Comparison of ENCODE assay signal across 15 cellular contexts in genomic region chr16:27602103-27602502, GRCh38. TPM values are rescaled to one million over a fixed set of nuclear protein-coding genes. Genes with fewer than 3 reads are reported as not detected.
DNase-seq lines count a peak whose midpoint lies in the region; ATAC-seq and TF ChIP-seq lines count a peak whose summit lies in the region.
"Had no signal": no experiment of that assay in that cellular context is flagged by ENCODE, and none has a peak within 500 bp of the region (broad histone marks: within the 10 kb centered on the region; RNA-seq: fewer than 3 reads in every experiment).

No MANE protein-coding gene starts in this region.

- H3K27ac ChIP-seq in ectodermal cell (ENCODE audit: insufficient read depth, low read depth, low read length, poor library complexity, severe bottlenecking): peak overlapping the region; percentile 2
- H3K27ac ChIP-seq in neuronal stem cell (replicated peaks; ENCODE audit: low read length): no peak overlapping the region
- no peak overlapping the region for H3K27ac ChIP-seq in stomach

- no peak overlapping the region for H3K4ac ChIP-seq in neuronal stem cell (ENCODE audit: low read length)

- peaks cover 6% of the 10 kb centered on the region for H3K36me3 Mint-ChIP-seq in T-helper 17 cell (ENCODE audit: low read depth)

- peak overlapping the region; percentile 16 for H2BK15ac ChIP-seq in neuronal stem cell (ENCODE audit: low read length)

- no peak overlapping the region for H3K9ac ChIP-seq in neuronal stem cell (ENCODE audit: low read depth, low read length, poor library complexity)

- H3K4me3 ChIP-seq in ectodermal cell (ENCODE audit: insufficient read depth, low read depth, low read length) (no peak overlapping the region), neuronal stem cell (ENCODE audit: low read length in 2 of 2) (no peak overlapping the region), stomach (no peak overlapping the region)
- H3K4me3 ChIP-seq: GM23338 had no signal

- no peak overlapping the region for H3K14ac ChIP-seq in neuronal stem cell (ENCODE audit: low read length)

- H3K36me3 ChIP-seq in ectodermal cell (ENCODE audit: control insufficient read depth, insufficient read depth, low read length) (no peaks in the 10 kb centered on the region), neuronal stem cell (replicated peaks in 1 of 2; ENCODE audit: control insufficient read depth in 2 of 2, insufficient read depth in 2 of 2, low read length in 2 of 2) (peaks cover 0 to 3% of the 10 kb centered on the region in 2 donors), stomach (peaks cover 0 to 16% (median 11%) of the 10 kb centered on the region in 4 donors)
- H3K36me3 ChIP-seq: BE2C had no signal

- H3K4me1 Mint-ChIP-seq in T-helper 17 cell: peaks cover 6% of the 10 kb centered on the region
- H3K4me1 Mint-ChIP-seq: CD8-positive, alpha-beta memory T cell had no signal

- peak overlapping the region; percentile 27 for H3K27ac Mint-ChIP-seq in T-helper 17 cell

- no peak overlapping the region for H4K91ac ChIP-seq in neuronal stem cell (ENCODE audit: low read depth, low read length, poor library complexity)

- H2AFZ ChIP-seq in neuronal stem cell (ENCODE audit: low read length): no peak overlapping the region
- H2AFZ ChIP-seq: GM23338 had no signal

- TF ChIP-seq POLR2A in stomach (IDR thresholded peaks at IDR 0.05): no peak

- no peak overlapping the region for H2BK120ac ChIP-seq in neuronal stem cell (ENCODE audit: low read depth, low read length)

- no peaks in the 10 kb centered on the region for H3K27me3 Mint-ChIP-seq in T-helper 17 cell
- H3K27me3 Mint-ChIP-seq: CD4-positive, CD25-positive, alpha-beta regulatory T cell had no signal

- no peak overlapping the region for H2BK12ac ChIP-seq in neuronal stem cell (ENCODE audit: low read length)

- no peaks in the 10 kb centered on the region for H3K9me3 ChIP-seq in T-helper 17 cell (ENCODE audit: control insufficient read depth, low read length, poor library complexity, severe bottlenecking)
- H3K9me3 ChIP-seq in ectodermal cell (ENCODE audit: control insufficient read depth, low read length): no peaks in the 10 kb centered on the region
- no peaks in the 10 kb centered on the region for H3K9me3 ChIP-seq in neuronal stem cell (replicated peaks in 1 of 2; ENCODE audit: control insufficient read depth in 2 of 2, insufficient read depth in 1 of 2, low read depth in 1 of 2, low read length in 2 of 2)
- H3K9me3 ChIP-seq in stomach: no peaks in the 10 kb centered on the region
- H3K9me3 ChIP-seq: BE2C had no signal

- H3K4me1 ChIP-seq in ectodermal cell (ENCODE audit: control insufficient read depth, insufficient read depth, low read length) (peaks cover 13% of the 10 kb centered on the region), neuronal stem cell (ENCODE audit: control insufficient read depth in 2 of 2, insufficient read depth in 1 of 2, low read depth in 1 of 2, low read length in 2 of 2) (peaks cover 4 to 19% of the 10 kb centered on the region in 2 donors), stomach (no peaks in the 10 kb centered on the region)
- H3K4me1 ChIP-seq: BE2C had no signal

- H3K4me3 Mint-ChIP-seq in T-helper 17 cell: no peak overlapping the region
- H3K4me3 Mint-ChIP-seq: CD4-positive, CD25-positive, alpha-beta regulatory T cell; CD8-positive, alpha-beta memory T cell; GM23338 had no signal

- no peak overlapping the region for H2BK5ac ChIP-seq in neuronal stem cell (ENCODE audit: low read length)

- no peak overlapping the region for H3K23ac ChIP-seq in neuronal stem cell (ENCODE audit: low read depth, low read length, poor library complexity)

- intact Hi-C loops in stomach (cut with DNase I; ENCODE audit: low total_unique reads): no loop called here

- no peaks in the 10 kb centered on the region for H3K79me1 ChIP-seq in neuronal stem cell (ENCODE audit: low read depth, low read length)

- no peaks in the 10 kb centered on the region for H3K27me3 ChIP-seq in ectodermal cell (ENCODE audit: control insufficient read depth, insufficient read depth, low read length, poor library complexity, severe bottlenecking)
- H3K27me3 ChIP-seq in neuronal stem cell (ENCODE audit: control insufficient read depth in 3 of 3, insufficient read depth in 3 of 3, low read depth in 1 of 3, low read length in 3 of 3): no peaks in the 10 kb centered on the region
- H3K27me3 ChIP-seq in stomach: no peaks in the 10 kb centered on the region
- H3K27me3 ChIP-seq: BE2C had no signal

- ATAC-seq in T-helper 17 cell (no peak), GM18502 (IDR thresholded peaks at IDR 0.05; ENCODE audit: poor library complexity, unreplicated experiment) (no peak)

- no peak for TF ChIP-seq CTCF in stomach (IDR thresholded peaks at IDR 0.05)

- no peak for TF ChIP-seq EP300 in stomach (IDR thresholded peaks at IDR 0.05)

- peak overlapping the region; percentile 32 for H2AK5ac ChIP-seq in neuronal stem cell (ENCODE audit: low read depth, low read length)

- no peak overlapping the region for H3K18ac ChIP-seq in neuronal stem cell (ENCODE audit: low read length)

- no peak overlapping the region for H4K8ac ChIP-seq in neuronal stem cell (ENCODE audit: low read depth, low read length)

- no peak for DNase-seq in T-helper 17 cell
- DNase-seq in neuronal stem cell (ENCODE audit: low spot score): no peak
- no peak for DNase-seq in NK-92 (lab: John Stamatoyannopoulos, UW; ENCODE audit: unreplicated experiment)
- DNase-seq in stomach: no peak
- DNase-seq: ACHN; BE2C; CD4-positive, CD25-positive, alpha-beta regulatory T cell; CD8-positive, alpha-beta memory T cell; COR-L47; GDM1; HCEC 1CT; IMR-90 had no signal

- 89 to 91% methylated on average over 4 of the region's 4 CpGs for WGBS in ectodermal cell, 2 experiments
- WGBS in neuronal stem cell (ENCODE audit: extremely low coverage in 2 of 2, insufficient read length in 2 of 2, insufficient replicate concordance in 1 of 2), 2 donors: no CpG with 5 or more reads among the region's 4 CpGs
- 88 to 96% (median 96%) methylated on average over 4 of the region's 4 CpGs for WGBS in stomach, 5 donors

- H3K4me2 ChIP-seq in neuronal stem cell (ENCODE audit: insufficient read depth, low read length, poor library complexity, severe bottlenecking): no peak overlapping the region
- H3K4me2 ChIP-seq: GM23338 had no signal

RNA-seq across cellular contexts. Expression of gene KATNIP, which starts 52.2 kb away (rescaled TPM):
- total RNA-seq in T-helper 17 cell: 10 to 100 TPM; 28.6 to 29.7 TPM
- 22.0 TPM for polyA plus RNA-seq in ectodermal cell (2013, experiment 1 of 4)
- 29.5 TPM for polyA plus RNA-seq in ectodermal cell (2013, experiment 2 of 4)
- 18.2 TPM for polyA plus RNA-seq in ectodermal cell (2013, experiment 3 of 4)
- 19.5 TPM for polyA plus RNA-seq in ectodermal cell (2013, experiment 4 of 4)
- polyA plus RNA-seq in neuronal stem cell (2013, experiment 1 of 2): 11.0 TPM
- polyA plus RNA-seq in neuronal stem cell (2013, experiment 2 of 2): 11.2 TPM
- total RNA-seq in stomach: 10 to 100 TPM; 34.4 to 52.7 (median 34.5) TPM
- polyA plus RNA-seq in stomach: 1 to 10 TPM; 2.6 to 9.6 (median 5.9) TPM

RNA-seq across cellular contexts. Expression of gene GTF3C1, which starts 52.4 kb away (rescaled TPM):
- total RNA-seq in T-helper 17 cell (10 to 100 TPM; 55.3 to 55.6 TPM), stomach (100 to 1,000 TPM in 1 of 5 donors, 10 to 100 TPM in 4; 44.3 to 227 (median 70.3) TPM)
- polyA plus RNA-seq in ectodermal cell (2013, experiment 1 of 4): 94.6 TPM
- 116 TPM for polyA plus RNA-seq in ectodermal cell (2013, experiment 2 of 4)
- 75.9 TPM for polyA plus RNA-seq in ectodermal cell (2013, experiment 3 of 4)
- 85.6 TPM for polyA plus RNA-seq in ectodermal cell (2013, experiment 4 of 4)
- polyA plus RNA-seq in neuronal stem cell (2013, experiment 1 of 2): 42.8 TPM
- polyA plus RNA-seq in neuronal stem cell (2013, experiment 2 of 2): 43.8 TPM
- 10 to 100 TPM; 22.3 to 65.3 (median 34.4) TPM for polyA plus RNA-seq in stomach
